Comparison of ENCODE assay signal across 9 cellular contexts in genomic region chr7:36440880-36441279, GRCh38. TPM values are rescaled to one million over a fixed set of nuclear protein-coding genes. Genes with fewer than 3 reads are reported as not detected.
A peak's percentile ranks its signal among the peaks of the same experiment; 100 is the strongest.
DNase-seq lines count a peak whose midpoint lies in the region; ATAC-seq and TF ChIP-seq lines count a peak whose summit lies in the region.
"Had no signal": no experiment of that assay in that cellular context is flagged by ENCODE, and none has a peak within 500 bp of the region (broad histone marks: within the 10 kb centered on the region; RNA-seq: fewer than 3 reads in every experiment).

No MANE protein-coding gene starts in this region.

- H3K4me1 ChIP-seq in prostate gland (replicated peaks), result no peaks in the 10 kb centered on the region

- H3K4me3 ChIP-seq in dorsolateral prefrontal cortex (no peak overlapping the region), prostate gland (no peak overlapping the region)

- peak; percentile 7 for DNase-seq in DMS153 treated with DMSO at 0.1 percent for 48 hours (lab: John Stamatoyannopoulos, UW; ENCODE audit: unreplicated experiment)
- DNase-seq in DMS153 (lab: John Stamatoyannopoulos, UW), result no peak
- DNase-seq in NCI-H2171 treated with DMSO at 0.1 percent for 48 hours (lab: John Stamatoyannopoulos, UW), result peak; percentile 68
- DNase-seq in dorsolateral prefrontal cortex, result no peak
- DNase-seq in prostate gland (ENCODE audit: low spot score), result no peak
- no peak for DNase-seq in activated naive CD8-positive, alpha-beta T cell treated with anti-CD3 and anti-CD28 coated beads, Interleukin-2, amount 50 U/mL, for 24 hours
- DNase-seq in T-helper 9 cell, result no peak

- H3K27me3 Mint-ChIP-seq in activated naive CD8-positive, alpha-beta T cell treated with anti-CD3 and anti-CD28 coated beads, Interleukin-2, amount 50 U/mL, for 24 hours, result no peaks in the 10 kb centered on the region

- peaks cover 8% of the 10 kb centered on the region for H3K36me3 Mint-ChIP-seq in activated naive CD8-positive, alpha-beta T cell treated with anti-CD3 and anti-CD28 coated beads, Interleukin-2, amount 50 U/mL, for 24 hours (ENCODE audit: low read depth)

- H3K4me3 Mint-ChIP-seq in activated naive CD8-positive, alpha-beta T cell treated with anti-CD3 and anti-CD28 coated beads, Interleukin-2, amount 50 U/mL, for 24 hours, result no peak overlapping the region
- H3K4me3 Mint-ChIP-seq: T-helper 1 cell treated with Interleukin-12 subunit alpha and Interleukin-12 subunit beta and Interleukin-4 antibody, amounts not matched to agents 30 μg/mL and 1 μg/mL, for 36 hours had no signal

- H3K27ac ChIP-seq in dorsolateral prefrontal cortex, result peak overlapping the region in 4 of 59 donors; percentile 13 to 37 (median 24)
- no peak overlapping the region for H3K27ac ChIP-seq in prostate gland

- no peaks in the 10 kb centered on the region for H3K27me3 ChIP-seq in dorsolateral prefrontal cortex
- H3K27me3 ChIP-seq in prostate gland (replicated peaks; ENCODE audit: insufficient read depth), result no peaks in the 10 kb centered on the region

- ATAC-seq in GM21576 (IDR thresholded peaks at IDR 0.05; ENCODE audit: unreplicated experiment), result no peak
- ATAC-seq in activated naive CD8-positive, alpha-beta T cell treated with anti-CD3 and anti-CD28 coated beads, Interleukin-2, amount 50 U/mL, for 24 hours, result no peak

- no peak overlapping the region for H3K27ac Mint-ChIP-seq in activated naive CD8-positive, alpha-beta T cell treated with anti-CD3 and anti-CD28 coated beads, Interleukin-2, amount 50 U/mL, for 24 hours
- H3K27ac Mint-ChIP-seq: T-helper 1 cell treated with Interleukin-12 subunit alpha and Interleukin-12 subunit beta and Interleukin-4 antibody, amounts not matched to agents 30 μg/mL and 1 μg/mL, for 36 hours had no signal

- peak in 51 of 56 donors; percentile 12 to 70 (median 47) for TF ChIP-seq CTCF in dorsolateral prefrontal cortex (IDR thresholded peaks at IDR 0.05 in 54 of 56, conservative IDR thresholded peaks at IDR 0.05 in 2 of 56; ENCODE audit: low read depth in 1 of 56, partially characterized antibody in 56 of 56)
- peak in 3 of 4 experiments; percentile 21 to 47 (median 29) for TF ChIP-seq CTCF in prostate gland (IDR thresholded peaks at IDR 0.05)

- no peak for TF ChIP-seq POLR2A in prostate gland (IDR thresholded peaks at IDR 0.05)

- no peaks in the 10 kb centered on the region for H3K4me1 Mint-ChIP-seq in activated naive CD8-positive, alpha-beta T cell treated with anti-CD3 and anti-CD28 coated beads, Interleukin-2, amount 50 U/mL, for 24 hours

- 52% methylated on average over 3 of the region's 3 CpGs for WGBS in prostate gland

- H3K9me3 Mint-ChIP-seq in activated naive CD8-positive, alpha-beta T cell treated with anti-CD3 and anti-CD28 coated beads, Interleukin-2, amount 50 U/mL, for 24 hours, result no peaks in the 10 kb centered on the region
- H3K9me3 Mint-ChIP-seq: T-helper 1 cell treated with Interleukin-12 subunit alpha and Interleukin-12 subunit beta and Interleukin-4 antibody, amounts not matched to agents 30 μg/mL and 1 μg/mL, for 36 hours had no signal

- intact Hi-C loops in dorsolateral prefrontal cortex (cut with DNase I) (no loop called here), prostate gland (cut with DNase I) (no loop called here)

- no peaks in the 10 kb centered on the region for H3K36me3 ChIP-seq in prostate gland

- no peaks in the 10 kb centered on the region for H3K9me3 ChIP-seq in prostate gland

RNA-seq across cellular contexts. Expression of gene ANLN, which starts 51.2 kb away (rescaled TPM):
- total RNA-seq in dorsolateral prefrontal cortex (100 to 1,000 TPM in 72 of 120 experiments, 10 to 100 TPM in 48; 26.6 to 509 (median 114) TPM), prostate gland (10 to 100 TPM in 1 of 2 donors, 1 to 10 TPM in 1; 9.9 to 13.6 TPM)

Comparison
In these comparisons a context has a peak if more than half of its experiments do, and no peak if none do; other contexts are left out.
1. DNase-seq: peak in DMS153 treated with DMSO at 0.1 percent for 48 hours (single experiment) and NCI-H2171 treated with DMSO at 0.1 percent for 48 hours (single experiment); none in DMS153 (single experiment), dorsolateral prefrontal cortex (0 of 10), prostate gland (single experiment), activated naive CD8-positive, alpha-beta T cell treated with anti-CD3 and anti-CD28 coated beads, Interleukin-2, amount 50 U/mL, for 24 hours (single experiment) and T-helper 9 cell (single experiment).